Comparison of ENCODE assay signal across 8 cellular contexts in the genomic region with DNA sequence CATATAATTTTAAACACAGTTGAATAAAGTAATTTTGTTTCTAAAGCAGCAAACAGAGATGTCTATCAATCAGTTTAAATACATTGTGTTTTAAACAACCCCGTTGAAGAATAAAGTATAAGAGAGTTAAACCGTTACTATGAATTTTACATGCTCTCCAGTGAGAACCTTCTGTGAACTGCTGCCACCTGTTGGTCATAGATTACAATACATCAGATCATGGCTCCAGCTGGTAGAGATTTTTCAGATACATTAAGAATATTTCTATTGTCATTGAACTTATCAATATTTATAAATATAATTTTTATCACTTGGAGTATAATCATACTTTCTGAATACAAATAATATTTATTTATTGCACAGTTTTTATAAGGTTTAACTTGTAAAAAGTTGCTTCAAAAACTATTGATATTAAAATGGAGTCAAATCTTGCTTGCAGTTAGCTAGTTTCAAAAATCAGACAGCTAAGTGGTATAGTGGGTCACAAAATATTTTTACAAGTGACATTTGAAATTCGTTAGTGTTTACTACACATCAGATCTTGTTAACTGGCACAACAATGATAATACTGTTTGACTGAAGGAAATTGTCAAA.
DNase-seq lines count a peak whose midpoint lies in the region; ATAC-seq, FAIRE-seq and TF ChIP-seq lines count a peak whose summit lies in the region.

No MANE protein-coding gene starts in this region.

- CTCF ChIA-PET in Panc1 (lab: Charles Lee): interaction anchor here (0.5 to 1.0 kb wide), 3 partner anchors 9 to 476 kb away, joined by 3 read pairs; no protein-coding TSS in a partner anchor

- intact Hi-C loops in Panc1 (cut with micrococcal nuclease; ENCODE audit: unreplicated experiment): loop anchor here (2.0 to 10.0 kb wide), 3 partner anchors 472 to 1994 kb away; no protein-coding TSS in a partner anchor

- POLR2A ChIA-PET in Panc1 (lab: Charles Lee): no interaction called here

- H3K9me3 Mint-ChIP-seq in activated T-helper 17 cell treated with anti-CD3 and anti-CD28 coated beads, Interleukin-2, amount 50 U/mL, for 72 hours: no peaks in the 10 kb centered on the region

- no peaks in the 10 kb centered on the region for H3K9me3 ChIP-seq in Panc1 (ENCODE audit: control insufficient read depth, insufficient read depth, low read depth, low read length)

- H3K4me3 Mint-ChIP-seq in activated T-helper 17 cell treated with anti-CD3 and anti-CD28 coated beads, Interleukin-2, amount 50 U/mL, for 72 hours: no peak overlapping the region

- H3K27me3 ChIP-seq in Panc1 (ENCODE audit: control insufficient read depth, insufficient read depth, low read length): no peaks in the 10 kb centered on the region

- peak; percentile 79; the same call in 1 of the 2 replicates for TF ChIP-seq CTCF in Panc1 (IDR thresholded peaks at IDR 0.05)

- ATAC-seq in GM21515 (IDR thresholded peaks at IDR 0.05; ENCODE audit: unreplicated experiment): peak; percentile 77
- ATAC-seq in Panc1: peak; percentile 78
- no peak for ATAC-seq in activated T-helper 17 cell treated with anti-CD3 and anti-CD28 coated beads, Interleukin-2, amount 50 U/mL, for 72 hours (replicated peaks)

- no peaks in the 10 kb centered on the region for H3K4me1 ChIP-seq in Panc1 (ENCODE audit: control insufficient read depth, insufficient read depth, low read length)

- no TSS peak for BruUV-seq in Panc1 (replicated peaks; lab: Mats Ljungman, UMichigan)

- no peak overlapping the region for H3K4me3 ChIP-seq in Panc1 (ENCODE audit: low read depth in 2 of 2, low read length in 2 of 2)

- no peak overlapping the region for H3K27ac Mint-ChIP-seq in activated T-helper 17 cell treated with anti-CD3 and anti-CD28 coated beads, Interleukin-2, amount 50 U/mL, for 72 hours

- DNase-seq in SIG-M5 treated with dmso at 0.1 percent for 504 hours (lab: John Stamatoyannopoulos, UW; ENCODE audit: unreplicated experiment) (peak; percentile 58), SIG-M5 (lab: John Stamatoyannopoulos, UW) (no peak), HTR-8/SVneo (ENCODE audit: insufficient read length, low spot score) (peak; percentile 10), Panc1 (ENCODE audit: low read depth, low spot score) (peak; percentile 15), non-pigmented ciliary epithelial cell (ENCODE audit: low read depth) (peak; percentile 2)

- no peaks in the 10 kb centered on the region for H3K36me3 ChIP-seq in Panc1 (ENCODE audit: control insufficient read depth, insufficient read depth, low read length)

- no peaks in the 10 kb centered on the region for H3K36me3 Mint-ChIP-seq in activated T-helper 17 cell treated with anti-CD3 and anti-CD28 coated beads, Interleukin-2, amount 50 U/mL, for 72 hours (ENCODE audit: low read depth)

- in situ Hi-C loops in Panc1 (cut with HindIII; ENCODE audit: low pct_unique_long_range_greater_than_20kb, low sequenced_read_pairs): no loop called here

- H3K27ac ChIP-seq in Panc1 (ENCODE audit: low read length): no peak overlapping the region

- no peaks in the 10 kb centered on the region for H3K27me3 Mint-ChIP-seq in activated T-helper 17 cell treated with anti-CD3 and anti-CD28 coated beads, Interleukin-2, amount 50 U/mL, for 72 hours

- no peaks in the 10 kb centered on the region for H3K4me1 Mint-ChIP-seq in activated T-helper 17 cell treated with anti-CD3 and anti-CD28 coated beads, Interleukin-2, amount 50 U/mL, for 72 hours

- FAIRE-seq in HTR-8/SVneo (lab: Jason Lieb, UNC) (no peak), endometrium (lab: Jason Lieb, UNC) (peak; percentile 97)
